9 cellular contexts compared by ENCODE assay signal in genomic region chr11:587978-588380, GRCh38. TPM values are rescaled to one million over a fixed set of nuclear protein-coding genes. Genes with fewer than 3 reads are reported as not detected.
DNase-seq lines count a peak whose midpoint lies in the region; ATAC-seq lines count a peak whose summit lies in the region.
"Had no signal": no experiment of that assay in that cellular context is flagged by ENCODE, and none has a peak within 500 bp of the region (broad histone marks: within the 10 kb centered on the region; RNA-seq: fewer than 3 reads in every experiment).

No MANE protein-coding gene starts in this region.

- peak overlapping the region; percentile 86 for H3K4me3 Mint-ChIP-seq in activated naive CD8-positive, alpha-beta T cell treated with anti-CD3 and anti-CD28 coated beads, Interleukin-2, amount 10 ng/mL, durations not matched to agents 7 days and 5 days
- peak overlapping the region; percentile 63 to 90 (median 76) for H3K4me3 Mint-ChIP-seq in naive thymus-derived CD4-positive, alpha-beta T cell

- no peaks in the 10 kb centered on the region for H3K27me3 Mint-ChIP-seq in activated naive CD8-positive, alpha-beta T cell treated with anti-CD3 and anti-CD28 coated beads, Interleukin-2, amount 10 ng/mL, durations not matched to agents 7 days and 5 days
- H3K27me3 Mint-ChIP-seq in naive thymus-derived CD4-positive, alpha-beta T cell, result no peaks in the 10 kb centered on the region

- no peaks in the 10 kb centered on the region for H3K27me3 ChIP-seq in naive thymus-derived CD4-positive, alpha-beta T cell (ENCODE audit: control insufficient read depth in 2 of 2, insufficient read depth in 2 of 2, low read length in 2 of 2)

- in situ Hi-C loops in ACHN (cut with HindIII; ENCODE audit: low pct_ligation_motif_present, low pct_unique_long_range_greater_than_20kb, low sequenced_read_pairs), result no loop called here

- ATAC-seq in activated naive CD8-positive, alpha-beta T cell treated with anti-CD3 and anti-CD28 coated beads, Interleukin-2, amount 10 ng/mL, durations not matched to agents 7 days and 5 days (ENCODE audit: low read depth), result peak; percentile 95
- peak; percentile 93 for ATAC-seq in naive thymus-derived CD4-positive, alpha-beta T cell
- ATAC-seq in GM19324 (IDR thresholded peaks at IDR 0.05; ENCODE audit: low FRiP score, unreplicated experiment) (no peak), HG02973 (IDR thresholded peaks at IDR 0.05; ENCODE audit: unreplicated experiment) (no peak)

- H3K4me1 ChIP-seq in naive thymus-derived CD4-positive, alpha-beta T cell (ENCODE audit: control insufficient read depth in 2 of 2, insufficient read depth in 2 of 2, low read length in 2 of 2), result peaks cover 10 to 12% of the 10 kb centered on the region in 2 donors

- CTCF ChIA-PET in naive thymus-derived CD4-positive, alpha-beta T cell (lab: Charles Lee), result interaction anchor here (0.7 to 2.4 kb wide), 3 partner anchors 12 to 134 kb away, joined by 3 to 9 read pairs (median 3); no protein-coding TSS in a partner anchor

- peak overlapping the region; percentile 100 for H3K27ac Mint-ChIP-seq in activated naive CD8-positive, alpha-beta T cell treated with anti-CD3 and anti-CD28 coated beads, Interleukin-2, amount 10 ng/mL, durations not matched to agents 7 days and 5 days
- H3K27ac Mint-ChIP-seq in naive thymus-derived CD4-positive, alpha-beta T cell, result peak overlapping the region; percentile 95 to 100 (median 99)

- peak overlapping the region; percentile 65 for H3K27ac ChIP-seq in naive thymus-derived CD4-positive, alpha-beta T cell (ENCODE audit: low read depth, low read length)
- H3K27ac ChIP-seq: SK-N-MC had no signal

- no peaks in the 10 kb centered on the region for H3K9me3 Mint-ChIP-seq in activated naive CD8-positive, alpha-beta T cell treated with anti-CD3 and anti-CD28 coated beads, Interleukin-2, amount 10 ng/mL, durations not matched to agents 7 days and 5 days
- no peaks in the 10 kb centered on the region for H3K9me3 Mint-ChIP-seq in naive thymus-derived CD4-positive, alpha-beta T cell

- intact Hi-C loops in naive thymus-derived CD4-positive, alpha-beta T cell (cut with micrococcal nuclease), result loop anchor here (1.0 kb wide), 3 partner anchors 12 to 33 kb away; partner anchors contain the start of genes PHRF1 (in 2 of the 2) and IRF7 (in 1 of the 2)

- H3K4me3 ChIP-seq in naive thymus-derived CD4-positive, alpha-beta T cell (ENCODE audit: low read length), result peak overlapping the region; percentile 16
- H3K4me3 ChIP-seq: SK-N-MC had no signal

- no peaks in the 10 kb centered on the region for H3K9me3 ChIP-seq in naive thymus-derived CD4-positive, alpha-beta T cell (ENCODE audit: control insufficient read depth in 2 of 3, low read length in 3 of 3)

- POLR2A ChIA-PET in activated naive CD8-positive, alpha-beta T cell treated with anti-CD3 and anti-CD28 coated beads, Interleukin-2, amount 10 ng/mL, durations not matched to agents 7 days and 5 days (lab: Charles Lee), result interaction anchor here (1.0 to 3.2 kb wide), 8 partner anchors 10 to 131 kb away, joined by 3 to 28 read pairs (median 8); partner anchors contain the start of genes HRAS, IRF7, LMNTD2 and PHRF1
- POLR2A ChIA-PET in naive thymus-derived CD4-positive, alpha-beta T cell (lab: Charles Lee), result interaction anchor here (0.7 to 1.7 kb wide), 6 partner anchors 10 to 1894 kb away, joined by 3 to 8 read pairs (median 4); partner anchors contain the start of gene PHRF1

- H3K36me3 ChIP-seq in naive thymus-derived CD4-positive, alpha-beta T cell (ENCODE audit: control insufficient read depth in 2 of 3, insufficient read depth in 3 of 3, low read length in 3 of 3), result peaks cover 14 to 69% (median 20%) of the 10 kb centered on the region in 3 experiments

- H3K4me1 Mint-ChIP-seq in activated naive CD8-positive, alpha-beta T cell treated with anti-CD3 and anti-CD28 coated beads, Interleukin-2, amount 10 ng/mL, durations not matched to agents 7 days and 5 days, result peaks cover 27% of the 10 kb centered on the region
- peaks cover 9 to 38% (median 29%) of the 10 kb centered on the region in 7 donors for H3K4me1 Mint-ChIP-seq in naive thymus-derived CD4-positive, alpha-beta T cell

- peaks cover 43% of the 10 kb centered on the region for H3K36me3 Mint-ChIP-seq in activated naive CD8-positive, alpha-beta T cell treated with anti-CD3 and anti-CD28 coated beads, Interleukin-2, amount 10 ng/mL, durations not matched to agents 7 days and 5 days
- peaks cover 9 to 36% (median 15%) of the 10 kb centered on the region in 5 donors for H3K36me3 Mint-ChIP-seq in naive thymus-derived CD4-positive, alpha-beta T cell

- DNase-seq in ACHN (peak; percentile 63), SKM-1 treated with dmso at 0.1 percent for 144 hours (lab: John Stamatoyannopoulos, UW; ENCODE audit: unreplicated experiment) (peak; percentile 68), DMS79 (lab: John Stamatoyannopoulos, UW) (no peak), NCI-H2029 treated with DMSO at 0.1 percent for 48 hours (lab: John Stamatoyannopoulos, UW) (no peak)
- peak; percentile 78 for DNase-seq in activated naive CD8-positive, alpha-beta T cell treated with anti-CD3 and anti-CD28 coated beads, Interleukin-2, amount 10 ng/mL, durations not matched to agents 7 days and 5 days
- DNase-seq in naive thymus-derived CD4-positive, alpha-beta T cell, result peak; percentile 34 to 91 (median 78)

RNA-seq across cellular contexts. Expression of gene PHRF1, which starts 11.7 kb away (rescaled TPM):
- total RNA-seq in activated naive CD8-positive, alpha-beta T cell treated with anti-CD3 and anti-CD28 coated beads, Interleukin-2, amount 10 ng/mL, durations not matched to agents 7 days and 5 days, result 10 to 100 TPM; 55.4 to 58.9 TPM
- 10 to 100 TPM; 47.3 to 55.2 (median 49.4) TPM for total RNA-seq in naive thymus-derived CD4-positive, alpha-beta T cell
- 10 to 100 TPM in 1 of 2 donors, 1 to 10 TPM in 1; 6.2 to 22.1 TPM for polyA plus RNA-seq in naive thymus-derived CD4-positive, alpha-beta T cell

RNA-seq across cellular contexts. Expression of gene RASSF7, which starts 27.2 kb away (rescaled TPM):
- 10 to 100 TPM; 36.5 to 41.0 TPM for total RNA-seq in activated naive CD8-positive, alpha-beta T cell treated with anti-CD3 and anti-CD28 coated beads, Interleukin-2, amount 10 ng/mL, durations not matched to agents 7 days and 5 days
- 10 to 100 TPM; 20.0 to 45.4 (median 35.5) TPM for total RNA-seq in naive thymus-derived CD4-positive, alpha-beta T cell
- polyA plus RNA-seq in naive thymus-derived CD4-positive, alpha-beta T cell, result 10 to 100 TPM; 26.7 to 43.6 TPM

RNA-seq across cellular contexts. Expression of gene LMNTD2, which starts 27.4 kb away (rescaled TPM):
- 1 to 10 TPM; 2.5 to 2.7 TPM for total RNA-seq in activated naive CD8-positive, alpha-beta T cell treated with anti-CD3 and anti-CD28 coated beads, Interleukin-2, amount 10 ng/mL, durations not matched to agents 7 days and 5 days
- 10 to 100 TPM in 2 of 5 experiments, 1 to 10 TPM in 3; 2.8 to 14.7 (median 9.6) TPM for total RNA-seq in naive thymus-derived CD4-positive, alpha-beta T cell
- 1 to 10 TPM; 2.3 to 3.6 TPM for polyA plus RNA-seq in naive thymus-derived CD4-positive, alpha-beta T cell

RNA-seq across cellular contexts. Expression of gene IRF7, which starts 27.8 kb away (rescaled TPM):
- 100 to 1,000 TPM; 160 to 165 TPM for total RNA-seq in activated naive CD8-positive, alpha-beta T cell treated with anti-CD3 and anti-CD28 coated beads, Interleukin-2, amount 10 ng/mL, durations not matched to agents 7 days and 5 days
- 100 to 1,000 TPM in 1 of 5 experiments, 10 to 100 TPM in 4; 57.0 to 134 (median 64.6) TPM for total RNA-seq in naive thymus-derived CD4-positive, alpha-beta T cell
- polyA plus RNA-seq in naive thymus-derived CD4-positive, alpha-beta T cell, result 10 to 100 TPM; 25.9 to 50.0 TPM

RNA-seq across cellular contexts. Expression of gene CDHR5, which starts 36.8 kb away (rescaled TPM):
- not detected for total RNA-seq in activated naive CD8-positive, alpha-beta T cell treated with anti-CD3 and anti-CD28 coated beads, Interleukin-2, amount 10 ng/mL, durations not matched to agents 7 days and 5 days
- total RNA-seq in naive thymus-derived CD4-positive, alpha-beta T cell, result not detected
- polyA plus RNA-seq in naive thymus-derived CD4-positive, alpha-beta T cell, result not detected

Comparison
In these comparisons a context has a peak if more than half of its experiments do, and no peak if none do; other contexts are left out.
1. DNase-seq: peak in ACHN (single experiment), SKM-1 treated with dmso at 0.1 percent for 144 hours (single experiment), activated naive CD8-positive, alpha-beta T cell treated with anti-CD3 and anti-CD28 coated beads, Interleukin-2, amount 10 ng/mL, durations not matched to agents 7 days and 5 days (single experiment) and naive thymus-derived CD4-positive, alpha-beta T cell (9 of 9); none in DMS79 (single experiment) and NCI-H2029 treated with DMSO at 0.1 percent for 48 hours (single experiment).
2. ATAC-seq: peak in activated naive CD8-positive, alpha-beta T cell treated with anti-CD3 and anti-CD28 coated beads, Interleukin-2, amount 10 ng/mL, durations not matched to agents 7 days and 5 days (single experiment) and naive thymus-derived CD4-positive, alpha-beta T cell (single experiment); none in GM19324 (single experiment) and HG02973 (single experiment).